ENCODE assay signal across 8 cellular contexts in the genomic region with DNA sequence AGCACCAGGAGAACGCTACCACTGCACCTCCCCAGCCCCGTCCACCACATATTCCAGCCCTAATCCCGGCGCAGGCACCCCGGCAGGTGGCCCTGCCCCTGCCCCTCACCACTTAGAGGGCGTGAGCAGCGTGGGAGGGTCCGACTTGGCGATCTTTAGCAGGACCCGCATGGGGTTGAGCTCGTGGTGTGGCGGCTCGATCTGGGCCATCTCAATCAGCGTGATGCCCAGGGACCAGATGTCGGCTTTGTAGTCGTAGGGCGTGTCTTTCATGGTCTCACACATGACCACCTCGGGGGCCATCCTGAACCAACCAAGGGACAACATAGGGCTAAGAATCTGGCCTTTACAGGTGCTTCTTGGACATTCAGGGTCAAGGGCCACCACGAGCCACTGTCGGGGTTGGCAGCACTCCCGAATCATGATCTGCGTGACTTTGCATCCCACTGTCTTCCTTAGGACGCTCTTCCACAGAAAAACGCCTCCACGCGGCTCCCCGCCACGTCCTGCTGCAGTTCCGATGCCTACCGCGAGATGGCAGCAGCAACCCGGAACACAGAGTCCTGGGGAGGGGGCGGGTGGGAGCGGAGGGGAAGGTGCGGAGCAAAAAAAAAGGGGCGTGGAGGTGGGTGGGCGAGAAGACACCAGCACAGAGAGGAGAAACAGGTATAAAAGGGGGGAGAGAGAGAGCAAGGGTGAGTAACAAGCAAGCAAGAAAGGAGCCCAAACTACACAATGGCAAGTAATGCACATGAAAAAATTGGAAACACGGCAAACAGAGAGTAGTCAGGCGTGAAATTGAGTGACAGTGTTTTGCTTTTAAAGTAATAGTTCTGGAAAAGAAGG.
A peak's percentile ranks its signal among the peaks of the same experiment; 100 is the strongest.
DNase-seq lines count a peak whose midpoint lies in the region; ATAC-seq, FAIRE-seq and TF ChIP-seq lines count a peak whose summit lies in the region.

No MANE protein-coding gene starts in this region.

- H3K9me2 ChIP-seq in Karpas-422 (replicated peaks; ENCODE audit: insufficient read depth, low read length): no peaks in the 10 kb centered on the region

- intact Hi-C loops in body of pancreas (cut with DNase I): loop anchor here (2.0 to 5.0 kb wide), 2 partner anchors 80 to 186 kb away; no protein-coding TSS in a partner anchor

- H3K27me3 ChIP-seq in Karpas-422 (ENCODE audit: low read length) (no peaks in the 10 kb centered on the region), body of pancreas (no peaks in the 10 kb centered on the region), smooth muscle cell (ENCODE audit: low read depth) (no peaks in the 10 kb centered on the region)

- H2AFZ ChIP-seq in Karpas-422 (ENCODE audit: low read length): peak overlapping the region; percentile 33; the same call in 1 of the 2 replicates
- no peak overlapping the region for H2AFZ ChIP-seq in smooth muscle cell (ENCODE audit: low read depth)

- TF ChIP-seq CTCF in D721Med (IDR thresholded peaks at IDR 0.05; ENCODE audit: insufficient read depth, missing control alignments) (peak; percentile 81), body of pancreas (IDR thresholded peaks at IDR 0.05) (peak; percentile 77 to 99 (median 90)), smooth muscle cell (IDR thresholded peaks at IDR 0.05; ENCODE audit: borderline replicate concordance, insufficient read depth, poor library complexity, severe bottlenecking) (peak; percentile 100)

- H4K20me1 ChIP-seq in Karpas-422 (ENCODE audit: insufficient read depth, low read depth, low read length) (no peaks in the 10 kb centered on the region), smooth muscle cell (ENCODE audit: low read depth) (no peaks in the 10 kb centered on the region)

- H3K36me3 ChIP-seq in Karpas-422 (ENCODE audit: insufficient read depth, low read length) (no peaks in the 10 kb centered on the region), body of pancreas (replicated peaks in 1 of 2; ENCODE audit: insufficient read depth in 1 of 2, low read depth in 2 of 2) (no peaks in the 10 kb centered on the region), smooth muscle cell (ENCODE audit: low read depth) (no peaks in the 10 kb centered on the region)

- ATAC-seq in body of pancreas: peak; percentile 52
- no peak for ATAC-seq in GM19397 (IDR thresholded peaks at IDR 0.05; ENCODE audit: unreplicated experiment)
- ATAC-seq in GM21737 (IDR thresholded peaks at IDR 0.05; ENCODE audit: unreplicated experiment): no peak

- H3K9ac ChIP-seq in Karpas-422 (ENCODE audit: low read length): peak overlapping the region; percentile 47
- H3K9ac ChIP-seq in smooth muscle cell (ENCODE audit: low read depth): no peak overlapping the region

- TF ChIP-seq POLR2A in body of pancreas (IDR thresholded peaks at IDR 0.05): no peak

- DNase-seq in D721Med (ENCODE audit: insufficient read length, low spot score) (peak; percentile 58), Karpas-422 (peak; percentile 83), T1000 (lab: John Stamatoyannopoulos, UW) (peak; percentile 14), body of pancreas (peak; percentile 30 to 71 (median 63)), iPS-NIHi7 (ENCODE audit: extremely low spot score) (peak; percentile 81), smooth muscle cell (lab: John Stamatoyannopoulos, UW; ENCODE audit: unreplicated experiment) (peak; percentile 39)

- H3K4me1 ChIP-seq in Karpas-422 (ENCODE audit: low read length) (peaks cover 33% of the 10 kb centered on the region), body of pancreas (peaks cover 36% of the 10 kb centered on the region), smooth muscle cell (ENCODE audit: low read depth) (peaks cover 24% of the 10 kb centered on the region)

- H3F3A ChIP-seq in smooth muscle cell (ENCODE audit: low read depth): peaks cover 11% of the 10 kb centered on the region

- no peak for FAIRE-seq in D721Med (lab: Jason Lieb, UNC)

- H3K4me3 ChIP-seq in Karpas-422 (ENCODE audit: low read length): peak overlapping the region; percentile 44; the same call in 1 of the 2 replicates
- H3K4me3 ChIP-seq in body of pancreas: no peak overlapping the region
- H3K4me3 ChIP-seq in smooth muscle cell: peak overlapping the region; percentile 35

- H3K79me2 ChIP-seq in Karpas-422 (ENCODE audit: low read length) (peaks cover 9% of the 10 kb centered on the region), smooth muscle cell (ENCODE audit: low read depth) (no peaks in the 10 kb centered on the region)

- 8 to 23% methylated on average over 19 to 39 of the region's 39 CpGs for WGBS in body of pancreas, 2 donors
- 44% methylated on average over 35 of the region's 39 CpGs for WGBS in smooth muscle cell (ENCODE audit: low lambda C conversion rate)

- H3K27ac ChIP-seq in Karpas-422 (ENCODE audit: low read length): no peak overlapping the region
- H3K27ac ChIP-seq in body of pancreas: peak overlapping the region in 1 of 4 donors; percentile 38
- no peak overlapping the region for H3K27ac ChIP-seq in smooth muscle cell (ENCODE audit: low read depth)

- H3K9me3 ChIP-seq in Karpas-422 (ENCODE audit: low read length) (no peaks in the 10 kb centered on the region), body of pancreas (no peaks in the 10 kb centered on the region), smooth muscle cell (replicated peaks; ENCODE audit: low read depth) (no peaks in the 10 kb centered on the region)

- H3K4me2 ChIP-seq in Karpas-422 (ENCODE audit: low read depth, low read length, poor library complexity, severe bottlenecking) (peak overlapping the region; percentile 60), smooth muscle cell (peak overlapping the region; percentile 82)

Comparison
In these comparisons a context has a peak if more than half of its experiments do, and no peak if none do; other contexts are left out.
1. DNase-seq: peak in every context shown above with its lines; median percentile 83 in Karpas-422; 81 in iPS-NIHi7; 63 in body of pancreas; 58 in D721Med; 39 in smooth muscle cell; 14 in T1000.
2. H3K4me3 ChIP-seq: peak in Karpas-422 (single experiment) and smooth muscle cell (single experiment); none in body of pancreas (0 of 2).
3. Peak in every context shown above with its lines, with median percentiles within 50 percentile points of each other: CTCF ChIP-seq.